ENCODE assay signal across 26 cellular contexts in the genomic region with DNA sequence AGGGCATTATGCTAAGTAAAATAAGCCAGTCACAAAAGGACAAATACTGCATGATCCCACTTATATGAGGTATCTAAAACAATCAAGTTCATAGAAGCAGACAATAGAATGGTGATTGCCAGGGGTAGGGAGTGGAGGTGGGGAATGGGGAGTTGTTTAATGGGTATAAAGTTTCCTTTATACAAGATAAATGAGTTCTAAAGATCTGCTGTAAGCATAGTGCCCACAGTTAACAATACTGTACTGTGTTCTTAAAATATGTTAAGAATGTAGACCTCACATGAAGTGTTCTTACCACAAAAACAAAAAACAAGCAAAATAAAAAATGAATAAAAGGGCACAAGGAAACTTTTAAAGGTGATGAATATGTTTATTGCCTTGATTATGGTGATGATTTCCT.
DNase-seq lines count a peak whose midpoint lies in the region; ATAC-seq, FAIRE-seq and TF ChIP-seq lines count a peak whose summit lies in the region.
"Had no signal": no experiment of that assay in that cellular context is flagged by ENCODE, and none has a peak within 500 bp of the region (broad histone marks: within the 10 kb centered on the region; RNA-seq: fewer than 3 reads in every experiment).

No MANE protein-coding gene starts in this region.

- no peak overlapping the region for H3K9ac ChIP-seq in astrocyte (ENCODE audit: low read length)

- peaks cover 31% of the 10 kb centered on the region for H3K4me1 Mint-ChIP-seq in astrocyte (ENCODE audit: low read depth, unreplicated experiment)
- H3K4me1 Mint-ChIP-seq: central memory CD8-positive, alpha-beta T cell; stimulated activated naive B cell treated with anti-CD40 and anti-IgM and Interleukin-4, amounts not matched to agents 10 μg/mL and 1 μg/mL and 100 μg/mL, for 72 hours had no signal

- no peaks in the 10 kb centered on the region for H3K9me3 Mint-ChIP-seq in astrocyte (ENCODE audit: unreplicated experiment)

- no peaks in the 10 kb centered on the region for H3K27me3 Mint-ChIP-seq in astrocyte (ENCODE audit: low read depth, unreplicated experiment)
- H3K27me3 Mint-ChIP-seq: CD4-positive, alpha-beta T cell; stimulated activated naive B cell treated with anti-CD40 and anti-IgM and Interleukin-4, amounts not matched to agents 10 μg/mL and 1 μg/mL and 100 μg/mL, for 72 hours had no signal

- ATAC-seq in GM19452 (IDR thresholded peaks at IDR 0.05; ENCODE audit: unreplicated experiment), result no peak
- no peak for ATAC-seq in GM19023 (IDR thresholded peaks at IDR 0.05; ENCODE audit: unreplicated experiment)
- ATAC-seq: activated CD4-positive, CD25-positive, alpha-beta regulatory T cell treated with anti-CD3 and anti-CD28 coated beads, Interleukin-2, amount 50 U/mL, for 24 hours; activated CD8-positive, alpha-beta T cell treated with anti-CD3 and anti-CD28 coated beads for 36 hours; foreskin keratinocyte; GM23338; mucosa of descending colon; stimulated activated naive B cell treated with anti-CD40 and anti-IgM and Interleukin-4, amounts not matched to agents 10 μg/mL and 1 μg/mL and 100 μg/mL, for 72 hours had no signal

- no peaks in the 10 kb centered on the region for H3K27me3 ChIP-seq in astrocyte (ENCODE audit: insufficient read depth, low read length)
- H3K27me3 ChIP-seq: foreskin keratinocyte had no signal

- H3K36me3 ChIP-seq in astrocyte (ENCODE audit: insufficient read depth, low read length), result no peaks in the 10 kb centered on the region

- peaks cover 18% of the 10 kb centered on the region for H3K4me1 ChIP-seq in astrocyte (ENCODE audit: insufficient read depth, low read length)
- H3K4me1 ChIP-seq: foreskin keratinocyte had no signal

- H3K4me3 Mint-ChIP-seq in astrocyte (ENCODE audit: unreplicated experiment), result no peak overlapping the region
- H3K4me3 Mint-ChIP-seq: activated CD8-positive, alpha-beta T cell treated with anti-CD3 and anti-CD28 coated beads for 36 hours; CD4-positive, alpha-beta T cell; central memory CD8-positive, alpha-beta T cell; GM23338; immature natural killer cell; neural crest cell; stimulated activated naive B cell treated with anti-CD40 and anti-IgM and Interleukin-4, amounts not matched to agents 10 μg/mL and 1 μg/mL and 100 μg/mL, for 72 hours had no signal

- no peak for FAIRE-seq in astrocyte (lab: Jason Lieb, UNC)

- H3K27ac ChIP-seq in astrocyte (ENCODE audit: low read depth, low read length), result no peak overlapping the region
- H3K27ac ChIP-seq: epithelial cell of prostate, foreskin keratinocyte had no signal

- H4K20me1 ChIP-seq in astrocyte (ENCODE audit: insufficient read depth, low read length), result no peaks in the 10 kb centered on the region

- H3K9me3 ChIP-seq in astrocyte (ENCODE audit: insufficient read depth, low read depth, low read length), result no peaks in the 10 kb centered on the region
- H3K9me3 ChIP-seq: mucosa of descending colon had no signal

- H3K4me2 ChIP-seq in astrocyte (ENCODE audit: low read length), result no peak overlapping the region
- H3K4me2 ChIP-seq: GM23338 had no signal

- no peak for TF ChIP-seq CTCF in astrocyte (IDR thresholded peaks at IDR 0.05; ENCODE audit: insufficient read depth, low read depth, low read length)

- no peak overlapping the region for H3K4me3 ChIP-seq in astrocyte (ENCODE audit: insufficient read depth, low read depth, low read length)
- H3K4me3 ChIP-seq: GM23338, mucosa of descending colon had no signal

- DNase-seq in EH (ENCODE audit: low read depth) (peak; percentile 32), LoVo (ENCODE audit: low spot score) (peak; percentile 30), astrocyte (ENCODE audit: low read depth) (peak; percentile 49), myocyte (ENCODE audit: low read depth) (peak; percentile 18), GM19238 (ENCODE audit: insufficient read length, low spot score) (no peak)
- DNase-seq in stimulated activated CD4-positive, alpha-beta T cell treated with anti-CD3 and anti-CD28 coated beads, Interleukin-4, amount 100 ng/mL, for 1 hour, result no peak
- DNase-seq: activated CD8-positive, alpha-beta T cell treated with anti-CD3 and anti-CD28 coated beads for 36 hours; activated naive CD4-positive, alpha-beta T cell; amniotic stem cell; CD4-positive, alpha-beta T cell; DMS153; immature natural killer cell; mucosa of descending colon; NCI-H2171 treated with DMSO at 0.1 percent for 48 hours; NCI-H526 treated with DMSO at 0.1 percent for 48 hours; small intestine; stimulated activated CD4-positive, alpha-beta T cell treated with anti-CD3 and anti-CD28 coated beads, Interleukin-2, amount 100 ng/mL, for 24 hours; stimulated activated naive B cell treated with anti-CD40 and anti-IgM and Interleukin-4, amounts not matched to agents 10 μg/mL and 1 μg/mL and 100 μg/mL, for 72 hours had no signal

- H3K79me2 ChIP-seq in astrocyte (ENCODE audit: insufficient read depth, low read length), result no peaks in the 10 kb centered on the region

- H2AFZ ChIP-seq in astrocyte (ENCODE audit: low read depth, low read length), result no peak overlapping the region
- H2AFZ ChIP-seq: GM23338 had no signal

- H3K27ac Mint-ChIP-seq in astrocyte (ENCODE audit: unreplicated experiment), result peak overlapping the region; percentile 70
- H3K27ac Mint-ChIP-seq: activated CD8-positive, alpha-beta T cell treated with anti-CD3 and anti-CD28 coated beads for 36 hours; CD4-positive, alpha-beta T cell; GM23338; immature natural killer cell; stimulated activated naive B cell treated with anti-CD40 and anti-IgM and Interleukin-4, amounts not matched to agents 10 μg/mL and 1 μg/mL and 100 μg/mL, for 72 hours had no signal

- H3K36me3 Mint-ChIP-seq in astrocyte (ENCODE audit: low read depth, unreplicated experiment), result no peaks in the 10 kb centered on the region
- H3K36me3 Mint-ChIP-seq: stimulated activated naive B cell treated with anti-CD40 and anti-IgM and Interleukin-4, amounts not matched to agents 10 μg/mL and 1 μg/mL and 100 μg/mL, for 72 hours had no signal

Comparison
In these comparisons a context has a peak if more than half of its experiments do, and no peak if none do; other contexts are left out.
1. DNase-seq: peak in EH (single experiment), LoVo (single experiment), astrocyte (single experiment) and myocyte (single experiment); none in GM19238 (single experiment) and stimulated activated CD4-positive, alpha-beta T cell treated with anti-CD3 and anti-CD28 coated beads, Interleukin-4, amount 100 ng/mL, for 1 hour (single experiment).